In the genomic region with DNA sequence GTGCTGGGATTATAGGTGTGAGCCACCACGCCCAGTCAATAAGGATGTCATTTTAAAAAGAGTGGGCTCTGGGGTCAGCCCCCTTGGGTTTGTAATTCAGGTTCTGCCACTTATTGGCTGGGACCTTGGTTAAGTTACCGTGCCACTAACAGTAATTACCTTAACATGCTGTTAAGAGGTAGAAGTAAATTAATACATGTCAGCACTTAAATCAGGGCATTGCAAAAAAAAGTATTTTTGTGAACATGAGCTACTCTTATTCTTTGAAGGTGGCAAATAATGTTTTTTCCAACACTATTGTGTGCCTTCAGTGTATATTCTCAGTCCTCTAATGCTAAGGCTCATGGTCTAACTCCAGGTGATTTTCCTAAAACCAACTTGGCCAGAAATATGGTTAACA, we compare ENCODE assay signal across 3 cellular contexts.
TF ChIP-seq lines count a peak whose summit lies in the region.

No MANE protein-coding gene starts in this region.

TF ChIP-seq in HepG2, 621 proteins besides CTCF, POLR2A, EP300 and RAD21:
- no peak for TF ChIP-seq NFRKB (IDR thresholded peaks at IDR 0.05)
- peak; percentile 48 to 79; a peak in 3 of 4 replicates for TF ChIP-seq MAFK (conservative IDR thresholded peaks at IDR 0.05 in 1 of 2, IDR thresholded peaks at IDR 0.05 in 1 of 2; ENCODE audit: low read length in 2 of 2)
- no peak for TF ChIP-seq THRA (CRISPR knock-in tag; IDR thresholded peaks at IDR 0.05; ENCODE audit: borderline replicate concordance)
- peak; percentile 76 for TF ChIP-seq MAFF (IDR thresholded peaks at IDR 0.05; ENCODE audit: low read depth, low read length)
TF ChIP-seq in HepG2: peak in this region for 2.

TF ChIP-seq in IMR-90, 13 proteins besides CTCF, POLR2A, EP300 and RAD21:
- TF ChIP-seq MXI1 (IDR thresholded peaks at IDR 0.05; ENCODE audit: borderline replicate concordance, low read depth, low read length): no peak
- TF ChIP-seq RCOR1 (IDR thresholded peaks at IDR 0.05; ENCODE audit: insufficient replicate concordance, low read length): no peak
- TF ChIP-seq BHLHE40 (IDR thresholded peaks at IDR 0.05; ENCODE audit: low read depth, low read length): no peak
- TF ChIP-seq SMC3 (IDR thresholded peaks at IDR 0.05; ENCODE audit: low read depth, low read length): no peak
- TF ChIP-seq MAFK (IDR thresholded peaks at IDR 0.05; ENCODE audit: low read depth, low read length): peak; percentile 27
- no peak for TF ChIP-seq FOS (IDR thresholded peaks at IDR 0.05; ENCODE audit: low read depth, low read length)
- TF ChIP-seq USF2 (IDR thresholded peaks at IDR 0.05; ENCODE audit: low read depth, low read length): no peak
- TF ChIP-seq, protein P1, sequence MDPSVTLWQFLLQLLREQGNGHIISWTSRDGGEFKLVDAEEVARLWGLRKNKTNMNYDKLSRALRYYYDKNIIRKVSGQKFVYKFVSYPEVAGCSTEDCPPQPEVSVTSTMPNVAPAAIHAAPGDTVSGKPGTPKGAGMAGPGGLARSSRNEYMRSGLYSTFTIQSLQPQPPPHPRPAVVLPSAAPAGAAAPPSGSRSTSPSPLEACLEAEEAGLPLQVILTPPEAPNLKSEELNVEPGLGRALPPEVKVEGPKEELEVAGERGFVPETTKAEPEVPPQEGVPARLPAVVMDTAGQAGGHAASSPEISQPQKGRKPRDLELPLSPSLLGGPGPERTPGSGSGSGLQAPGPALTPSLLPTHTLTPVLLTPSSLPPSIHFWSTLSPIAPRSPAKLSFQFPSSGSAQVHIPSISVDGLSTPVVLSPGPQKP (IDR thresholded peaks at IDR 0.05; ENCODE audit: borderline replicate concordance, low read depth, low read length): no peak
- TF ChIP-seq MAZ (IDR thresholded peaks at IDR 0.05; ENCODE audit: borderline replicate concordance, low read depth, low read length): no peak

TF ChIP-seq in K562, 482 proteins besides CTCF, POLR2A, EP300 and RAD21:
- TF ChIP-seq ZNF316 (IDR thresholded peaks at IDR 0.05) (peak; percentile 54; the same call in 1 of the 2 replicates), MAFF (IDR thresholded peaks at IDR 0.05; ENCODE audit: low read length) (0 out of 2 replicates have a peak, but pooled peaks have one; percentile 10), C11orf30 (IDR thresholded peaks at IDR 0.05; ENCODE audit: low read depth) (peak; percentile 12; the same call in 1 of the 2 replicates), PHB (CRISPR knock-in tag; IDR thresholded peaks at IDR 0.05) (no peak), HNRNPUL1 (IDR thresholded peaks at IDR 0.05; ENCODE audit: low read length) (no peak)
